In genomic region chr11:132586801-132587200, GRCh38 we compare ENCODE assay signal across 20 cellular contexts.
DNase-seq lines count a peak whose midpoint lies in the region; ATAC-seq and TF ChIP-seq lines count a peak whose summit lies in the region.
"Had no signal": no experiment of that assay in that cellular context is flagged by ENCODE, and none has a peak within 500 bp of the region (broad histone marks: within the 10 kb centered on the region; RNA-seq: fewer than 3 reads in every experiment).

No MANE protein-coding gene starts in this region.

- H3K27me3 ChIP-seq in hepatocyte: no peaks in the 10 kb centered on the region
- no peaks in the 10 kb centered on the region for H3K27me3 ChIP-seq in spleen (replicated peaks in 1 of 7)
- no peaks in the 10 kb centered on the region for H3K27me3 ChIP-seq in prostate gland (replicated peaks; ENCODE audit: insufficient read depth)
- H3K27me3 ChIP-seq: BLaER1 treated with 17β-estradiol and CSF1 and Interleukin-3, amounts not matched to agents 10 nM and 100 nM; gastrocnemius medialis; transverse colon had no signal

- no peaks in the 10 kb centered on the region for H3K9me2 ChIP-seq in hepatocyte (replicated peaks; ENCODE audit: insufficient read depth)

- WGBS in hepatocyte (ENCODE audit: low lambda C conversion rate, missing lambda C conversion rate): 76% methylated on average over 2 of the region's 2 CpGs
- WGBS in spleen, 5 donors: 65 to 85% (median 81%) methylated on average over 2 of the region's 2 CpGs
- WGBS in prostate gland: 54% methylated on average over 2 of the region's 2 CpGs

- H4K20me1 ChIP-seq in hepatocyte (ENCODE audit: insufficient read depth, poor library complexity, severe bottlenecking): no peaks in the 10 kb centered on the region
- H4K20me1 ChIP-seq: BLaER1 treated with 17β-estradiol and CSF1 and Interleukin-3, amounts not matched to agents 10 nM and 100 nM had no signal

- ATAC-seq in GM21390 (IDR thresholded peaks at IDR 0.05; ENCODE audit: unreplicated experiment): no peak
- ATAC-seq: gastrocnemius medialis; natural killer cell treated with Interleukin-12 subunit alpha and Interleukin-12 subunit beta and Interleukin-15 and Interleukin-18, amount 100 ng/mL, for 72 hours; stimulated activated naive CD8-positive, alpha-beta T cell treated with anti-CD3 and anti-CD28 coated beads, Interleukin-15, Interleukin-2, amounts not matched to agents 100 U/mL and 50 U/mL, for 24 hours had no signal

- DNase-seq in AG09309 (ENCODE audit: low read depth): peak; percentile 4
- peak; percentile 67 for DNase-seq in GM04503 (ENCODE audit: low read depth)
- peak; percentile 23 for DNase-seq in astrocyte of the spinal cord (ENCODE audit: low read depth, low spot score)
- no peak for DNase-seq in hepatocyte (ENCODE audit: low spot score)
- no peak for DNase-seq in activated CD4-positive, alpha-beta T cell treated with anti-CD3 and anti-CD28 coated beads for 48 hours
- no peak for DNase-seq in spleen
- DNase-seq in prostate gland (ENCODE audit: low spot score): no peak
- DNase-seq: activated CD4-positive, alpha-beta T cell treated with anti-CD3 and anti-CD28 coated beads, Interleukin-2, amount 10 ng/mL, durations not matched to agents 7 days and 5 days; activated CD8-positive, alpha-beta memory T cell treated with anti-CD3 and anti-CD28 coated beads, Interleukin-2, amount 50 U/mL, for 4 hours; activated gamma-delta T cell; gastrocnemius medialis; GDM1; NCI-H226; stimulated activated naive CD8-positive, alpha-beta T cell treated with anti-CD3 and anti-CD28 coated beads, Interleukin-15, Interleukin-2, amounts not matched to agents 100 U/mL and 50 U/mL, for 24 hours; transverse colon had no signal

- no peak for TF ChIP-seq POLR2A in spleen (IDR thresholded peaks at IDR 0.05)
- no peak for TF ChIP-seq POLR2A in prostate gland (IDR thresholded peaks at IDR 0.05)

- in situ Hi-C loops in astrocyte of the spinal cord (cut with HindIII; ENCODE audit: low sequenced_read_pairs): no loop called here

- H3K79me2 ChIP-seq in hepatocyte: no peaks in the 10 kb centered on the region

- TF ChIP-seq CTCF in AG09309 (IDR thresholded peaks at IDR 0.05; ENCODE audit: control insufficient read depth, insufficient read depth, low read depth, low read length, missing control alignments): no peak
- TF ChIP-seq CTCF in astrocyte of the spinal cord (IDR thresholded peaks at IDR 0.05; ENCODE audit: low read depth, low read length): no peak
- peak; percentile 13 for TF ChIP-seq CTCF in hepatocyte (IDR thresholded peaks at IDR 0.05; ENCODE audit: poor library complexity)
- no peak for TF ChIP-seq CTCF in spleen (IDR thresholded peaks at IDR 0.05 in 8 of 11, conservative IDR thresholded peaks at IDR 0.05 in 3 of 11)
- TF ChIP-seq CTCF in prostate gland (IDR thresholded peaks at IDR 0.05): no peak

- H3K4me3 ChIP-seq in AG09309 (ENCODE audit: control insufficient read depth, low read depth, low read length): no peak overlapping the region
- H3K4me3 ChIP-seq in astrocyte of the spinal cord (ENCODE audit: low read depth, low read length): no peak overlapping the region
- H3K4me3 ChIP-seq in hepatocyte: no peak overlapping the region
- H3K4me3 ChIP-seq in spleen: no peak overlapping the region
- no peak overlapping the region for H3K4me3 ChIP-seq in prostate gland
- H3K4me3 ChIP-seq: BLaER1 treated with 17β-estradiol and CSF1 and Interleukin-3, amounts not matched to agents 10 nM and 100 nM; gastrocnemius medialis; transverse colon had no signal

- no peaks in the 10 kb centered on the region for H3K36me3 ChIP-seq in hepatocyte (replicated peaks; ENCODE audit: insufficient read depth, low read depth)
- no peaks in the 10 kb centered on the region for H3K36me3 ChIP-seq in spleen
- no peaks in the 10 kb centered on the region for H3K36me3 ChIP-seq in prostate gland
- H3K36me3 ChIP-seq: BLaER1 treated with 17β-estradiol and CSF1 and Interleukin-3, amounts not matched to agents 10 nM and 100 nM; gastrocnemius medialis; transverse colon had no signal

- H2AFZ ChIP-seq in hepatocyte: no peak overlapping the region

- H3K9me3 ChIP-seq in hepatocyte (ENCODE audit: low read depth) (no peaks in the 10 kb centered on the region), spleen (no peaks in the 10 kb centered on the region), prostate gland (no peaks in the 10 kb centered on the region)
- H3K9me3 ChIP-seq: gastrocnemius medialis, transverse colon had no signal

- H3K27ac ChIP-seq in hepatocyte (no peak overlapping the region), spleen (no peak overlapping the region), prostate gland (no peak overlapping the region)
- H3K27ac ChIP-seq: BLaER1 treated with 17β-estradiol and CSF1 and Interleukin-3, amounts not matched to agents 10 nM and 100 nM; gastrocnemius medialis; HL-60; RWPE1; transverse colon had no signal

- intact Hi-C loops in spleen (cut with DNase I; ENCODE audit: low total_unique reads) (no loop called here), prostate gland (cut with DNase I) (no loop called here)

- H3K4me1 ChIP-seq in hepatocyte (ENCODE audit: insufficient read depth): no peaks in the 10 kb centered on the region
- peaks cover 0 to 14% (median 8%) of the 10 kb centered on the region in 6 donors for H3K4me1 ChIP-seq in spleen
- H3K4me1 ChIP-seq in prostate gland (replicated peaks): no peaks in the 10 kb centered on the region
- H3K4me1 ChIP-seq: gastrocnemius medialis, transverse colon had no signal

- H3K4me2 ChIP-seq in hepatocyte: no peak overlapping the region

Comparison
In these comparisons a context has a peak if more than half of its experiments do, and no peak if none do; other contexts are left out.
1. DNase-seq: peak in AG09309 (single experiment), GM04503 (single experiment) and astrocyte of the spinal cord (single experiment); none in hepatocyte (single experiment), activated CD4-positive, alpha-beta T cell treated with anti-CD3 and anti-CD28 coated beads for 48 hours (single experiment), spleen (single experiment) and prostate gland (single experiment).